Comparison of ENCODE assay signal across 8 cellular contexts in genomic region chr6:32837651-32838113, GRCh38. TPM values are rescaled to one million over a fixed set of nuclear protein-coding genes. Genes with fewer than 3 reads are reported as not detected.
A peak's percentile ranks its signal among the peaks of the same experiment; 100 is the strongest.
DNase-seq lines count a peak whose midpoint lies in the region; ATAC-seq, FAIRE-seq and TF ChIP-seq lines count a peak whose summit lies in the region.

No MANE protein-coding gene starts in this region.

- H2AK5ac ChIP-seq in trophoblast cell (ENCODE audit: low read length): no peak overlapping the region

- no CpG with 5 or more reads among the region's 12 CpGs for WGBS in trophoblast cell (ENCODE audit: extremely low coverage, insufficient coverage, insufficient read length)

- H3K4ac ChIP-seq in trophoblast cell (ENCODE audit: low read depth, low read length): no peak overlapping the region

- no peak overlapping the region for H2BK5ac ChIP-seq in trophoblast cell (ENCODE audit: low read depth, low read length, poor library complexity)

- no peaks in the 10 kb centered on the region for H3K79me1 ChIP-seq in trophoblast cell (ENCODE audit: low read length)

- peaks cover 5 to 6% of the 10 kb centered on the region in 2 experiments for H3K4me1 ChIP-seq in trophoblast cell (ENCODE audit: control insufficient read depth in 1 of 2, insufficient read depth in 2 of 2, low read length in 2 of 2)

- H4K91ac ChIP-seq in trophoblast cell (ENCODE audit: low read depth, low read length): no peak overlapping the region

- H3K27ac ChIP-seq in trophoblast cell (ENCODE audit: low read depth, low read length): no peak overlapping the region

- FAIRE-seq in RCC 7860 (lab: Jason Lieb, UNC): no peak

- H3K4me2 ChIP-seq in trophoblast cell (ENCODE audit: low read length): peak overlapping the region; percentile 71

- no peak overlapping the region for H3K18ac ChIP-seq in trophoblast cell (ENCODE audit: low read length)

- peak overlapping the region; percentile 23 for H2AFZ ChIP-seq in trophoblast cell (ENCODE audit: insufficient read depth, low read length, poor library complexity)

- no peak for TF ChIP-seq CTCF in epithelial cell of proximal tubule (conservative IDR thresholded peaks at IDR 0.05; ENCODE audit: low read depth, low read length)

- peak; percentile 22 for DNase-seq in RCC 7860 (ENCODE audit: low spot score)
- no peak for DNase-seq in epithelial cell of proximal tubule (ENCODE audit: low read depth)
- peak; percentile 82 to 94 for DNase-seq in trophoblast cell
- DNase-seq in DMS53 treated with DMSO at 0.1 percent for 48 hours (lab: John Stamatoyannopoulos, UW; ENCODE audit: unreplicated experiment): no peak
- no peak for DNase-seq in NCI-H2227 (lab: John Stamatoyannopoulos, UW; ENCODE audit: unreplicated experiment)

- no peak overlapping the region for H4K12ac ChIP-seq in trophoblast cell (ENCODE audit: low read depth, low read length)

- no peak overlapping the region for H2BK12ac ChIP-seq in trophoblast cell (ENCODE audit: low read length)

- H3K79me2 ChIP-seq in trophoblast cell (ENCODE audit: control insufficient read depth, insufficient read depth, low read length, poor library complexity): no peaks in the 10 kb centered on the region

- peak overlapping the region; percentile 3 for H4K8ac ChIP-seq in trophoblast cell (ENCODE audit: low read depth, low read length)

- H3K9me3 ChIP-seq in trophoblast cell (ENCODE audit: insufficient read depth, low read depth, low read length): peaks cover 1% of the 10 kb centered on the region

- peaks cover 8% of the 10 kb centered on the region for H3K27me3 ChIP-seq in trophoblast cell (ENCODE audit: insufficient read depth, low read length)

- no peak overlapping the region for H3K14ac ChIP-seq in trophoblast cell (ENCODE audit: low read length)

- H3K4me3 ChIP-seq in epithelial cell of proximal tubule (ENCODE audit: low read depth, low read length) (peak overlapping the region; percentile 79), trophoblast cell (ENCODE audit: low read depth, low read length) (peak overlapping the region; percentile 76)

- ATAC-seq in GM21576 (IDR thresholded peaks at IDR 0.05; ENCODE audit: unreplicated experiment) (peak; percentile 2), GM19023 (IDR thresholded peaks at IDR 0.05; ENCODE audit: unreplicated experiment) (no peak), GM19351 (IDR thresholded peaks at IDR 0.05; ENCODE audit: unreplicated experiment) (no peak)

- no peak overlapping the region for H3K23ac ChIP-seq in trophoblast cell (ENCODE audit: low read length)

- H2BK120ac ChIP-seq in trophoblast cell (ENCODE audit: insufficient read depth, low read length, poor library complexity): no peak overlapping the region

- H3K9ac ChIP-seq in trophoblast cell (ENCODE audit: low read length): no peak overlapping the region

- H3K36me3 ChIP-seq in trophoblast cell (ENCODE audit: control insufficient read depth in 1 of 2, insufficient read depth in 2 of 2, low read length in 2 of 2): peaks cover 0 to 2% of the 10 kb centered on the region in 2 experiments

RNA-seq across cellular contexts. Expression of gene TAP2, which starts 0.9 kb away (rescaled TPM):
- total RNA-seq in epithelial cell of proximal tubule: 23.6 and 29.4 TPM in 2 replicates
- 0.82 and 0.92 TPM in 2 replicates for polyA plus RNA-seq in trophoblast cell (2013)

RNA-seq across cellular contexts. Expression of gene PSMB8, which starts 6.2 kb away (rescaled TPM):
- total RNA-seq in epithelial cell of proximal tubule: 75.1 and 84.4 TPM in 2 replicates
- polyA plus RNA-seq in trophoblast cell (2013): 0.16 and 0.17 TPM in 2 replicates

RNA-seq across cellular contexts. Expression of gene TAP1, which starts 15.8 kb away (rescaled TPM):
- 50.7 and 54.5 TPM in 2 replicates for total RNA-seq in epithelial cell of proximal tubule
- 1.9 and 2.2 TPM in 2 replicates for polyA plus RNA-seq in trophoblast cell (2013)

RNA-seq across cellular contexts. Expression of gene PSMB9, which starts 16.3 kb away (rescaled TPM):
- total RNA-seq in epithelial cell of proximal tubule: 20.5 and 24.3 TPM in 2 replicates
- polyA plus RNA-seq in trophoblast cell (2013): not detected in 2 replicates

RNA-seq across cellular contexts. Expression of gene HLA-DOB, which starts 20.9 kb away (rescaled TPM):
- 0.58 TPM in 1 of 2 replicates, not detected in the other for total RNA-seq in epithelial cell of proximal tubule
- 0.15 and 0.21 TPM in 2 replicates for polyA plus RNA-seq in trophoblast cell (2013)

Comparison
In these comparisons a context has a peak if more than half of its experiments do, and no peak if none do; other contexts are left out.
1. DNase-seq: peak in RCC 7860 (single experiment) and trophoblast cell (2 of 2); none in epithelial cell of proximal tubule (single experiment), DMS53 treated with DMSO at 0.1 percent for 48 hours (single experiment) and NCI-H2227 (single experiment).